ENCODE assay signal across 8 cellular contexts in the genomic region with DNA sequence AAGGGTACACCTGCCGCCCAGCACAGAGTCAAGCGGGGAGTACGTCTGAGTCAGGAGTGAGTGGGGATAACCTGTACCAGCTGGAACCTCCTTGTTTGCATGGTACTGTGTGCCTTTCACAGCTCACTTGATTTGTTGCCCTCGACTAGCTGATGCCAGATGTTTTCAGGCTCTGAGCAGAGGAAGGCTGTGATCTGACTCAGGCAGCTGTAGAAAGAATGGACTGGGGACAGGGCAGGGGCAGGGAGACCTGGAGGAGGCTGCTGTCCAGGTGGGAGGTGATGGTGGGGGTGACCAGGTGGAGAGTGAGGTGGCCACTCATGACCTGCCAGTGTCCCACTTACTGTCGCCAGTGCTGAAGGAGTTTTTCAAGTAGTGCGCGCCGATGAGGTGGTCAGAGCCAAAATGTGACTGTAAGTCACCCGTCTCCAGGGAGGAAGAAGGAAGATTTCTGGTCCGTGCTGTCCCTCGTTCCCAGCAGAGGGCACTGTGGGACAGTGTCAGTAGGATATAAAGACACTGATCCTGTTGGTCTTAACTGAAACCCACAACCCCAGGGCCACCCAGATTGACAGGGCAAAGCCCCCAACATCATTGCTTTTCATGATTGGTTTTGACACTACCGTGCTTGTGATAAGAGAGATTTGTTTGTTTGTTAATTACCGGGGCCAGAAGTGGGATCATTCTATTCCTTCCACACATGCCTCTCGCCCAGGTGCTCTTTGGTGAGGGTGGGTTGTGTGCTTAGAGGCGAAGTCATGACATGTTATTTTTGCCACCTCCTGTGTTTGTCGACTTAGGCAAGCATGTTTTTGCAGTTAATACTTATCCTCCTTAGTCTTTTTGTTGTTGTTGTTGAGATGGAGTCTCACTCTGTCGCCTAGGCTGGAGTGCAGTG.
DNase-seq lines count a peak whose midpoint lies in the region; ATAC-seq and TF ChIP-seq lines count a peak whose summit lies in the region.

No MANE protein-coding gene starts in this region.

- H3K27me3 ChIP-seq in kidney epithelial cell (ENCODE audit: control insufficient read depth, insufficient read depth, low read length) = no peaks in the 10 kb centered on the region

- DNase-seq in activated gamma-delta T cell treated with Interleukin-2 at 50 U/mL for 16 hours = peak; percentile 41
- no peak for DNase-seq in activated gamma-delta T cell (lab: John Stamatoyannopoulos, UW)
- DNase-seq in NCI-H2196 (lab: John Stamatoyannopoulos, UW; ENCODE audit: unreplicated experiment) = peak; percentile 88
- peak; percentile 59 for DNase-seq in activated B cell treated with CpG ODN at 0.5 μM for 24 hours
- DNase-seq in central memory CD4-positive, alpha-beta T cell = peak; percentile 24
- peak; percentile 55 for DNase-seq in kidney epithelial cell (ENCODE audit: low read depth)
- DNase-seq in stimulated activated CD4-positive, alpha-beta T cell treated with anti-CD3 and anti-CD28 coated beads, Interleukin-2, amount 100 ng/mL, for 4 hours (ENCODE audit: low read depth) = peak; percentile 36

- POLR2A ChIA-PET in activated B cell treated with CpG ODN at 0.5 μM for 24 hours (lab: Charles Lee) = interaction anchor here (0.7 to 2.0 kb wide), 7 partner anchors 15 to 193 kb away, joined by 3 to 15 read pairs (median 9); a partner anchor contains a TSS

- no peaks in the 10 kb centered on the region for H3K27me3 Mint-ChIP-seq in activated B cell treated with CpG ODN at 0.5 μM for 24 hours

- H3K36me3 ChIP-seq in kidney epithelial cell (ENCODE audit: control insufficient read depth, insufficient read depth, low read length) = peaks cover 5% of the 10 kb centered on the region

- H3K4me3 Mint-ChIP-seq in activated B cell treated with CpG ODN at 0.5 μM for 24 hours = no peak overlapping the region

- no peak overlapping the region for H3K4me3 ChIP-seq in kidney epithelial cell (ENCODE audit: low read depth, low read length)

- intact Hi-C loops in activated B cell treated with CpG ODN at 0.5 μM for 24 hours (cut with micrococcal nuclease) = loop anchor here (1.0 to 2.0 kb wide), 5 partner anchors 47 to 197 kb away; no protein-coding TSS in a partner anchor

- no peaks in the 10 kb centered on the region for H3K9me3 Mint-ChIP-seq in activated B cell treated with CpG ODN at 0.5 μM for 24 hours

- H3K4me1 Mint-ChIP-seq in activated B cell treated with CpG ODN at 0.5 μM for 24 hours = peaks cover 18% of the 10 kb centered on the region

- peak overlapping the region; percentile 85 for H3K27ac Mint-ChIP-seq in activated B cell treated with CpG ODN at 0.5 μM for 24 hours

- H3K36me3 Mint-ChIP-seq in activated B cell treated with CpG ODN at 0.5 μM for 24 hours (ENCODE audit: low read depth) = peaks cover 69% of the 10 kb centered on the region

- ATAC-seq in activated B cell treated with CpG ODN at 0.5 μM for 24 hours (ENCODE audit: low read depth) = peak; percentile 85
- no peak for ATAC-seq in HG03520 (IDR thresholded peaks at IDR 0.05; ENCODE audit: unreplicated experiment)

- TF ChIP-seq CTCF in activated B cell treated with CpG ODN at 0.5 μM for 24 hours (IDR thresholded peaks at IDR 0.05) (peak; percentile 33), kidney epithelial cell (IDR thresholded peaks at IDR 0.05; ENCODE audit: insufficient read depth, low read length, poor library complexity, severe bottlenecking) (peak; percentile 79)

- CTCF ChIA-PET in activated B cell treated with CpG ODN at 0.5 μM for 24 hours (lab: Charles Lee) = interaction anchor here (0.6 to 2.5 kb wide), 21 partner anchors 15 to 201 kb away, joined by 3 to 33 read pairs (median 5); a partner anchor contains a TSS
